Comparison of ENCODE assay signal across 1 cellular context in genomic region chr9:15736569-15736968, GRCh38.
TF ChIP-seq lines count a peak whose summit lies in the region.

No MANE protein-coding gene starts in this region.

TF ChIP-seq in GM23338, 12 proteins besides CTCF, POLR2A, EP300 and RAD21 (continued from another document):
- TF ChIP-seq ZNF462 (CRISPR knock-in tag; IDR thresholded peaks at IDR 0.05) (no peak), POLR2AphosphoS5 (IDR thresholded peaks at IDR 0.05; ENCODE audit: low read depth) (no peak), EZH2 (IDR thresholded peaks at IDR 0.05; ENCODE audit: low read depth, unreplicated experiment) (no peak)
